In genomic region chr16:48526058-48526957, GRCh38 we compare ENCODE assay signal across 1 cellular context.
TF ChIP-seq lines count a peak whose summit lies in the region.

No MANE protein-coding gene starts in this region.

TF ChIP-seq in HepG2, 621 proteins besides CTCF, POLR2A, EP300 and RAD21 (continued from another document and continues in another):
- TF ChIP-seq MEF2D (CRISPR knock-in tag; IDR thresholded peaks at IDR 0.05) (peak; percentile 22; the same call in 1 of the 2 replicates), TFDP2 (CRISPR knock-in tag; IDR thresholded peaks at IDR 0.05) (0 out of 2 replicates have a peak, but pooled peaks have one; percentile 15), ZBTB7A (CRISPR knock-in tag; IDR thresholded peaks at IDR 0.05) (0 out of 2 replicates have a peak, but pooled peaks have one; percentile 39), ZBTB40 (IDR thresholded peaks at IDR 0.05) (no peak), ZBTB40 (CRISPR knock-in tag; IDR thresholded peaks at IDR 0.05) (peak; percentile 73), NFIB (CRISPR knock-in tag; IDR thresholded peaks at IDR 0.05; ENCODE audit: borderline replicate concordance) (no peak), KLF9 (CRISPR knock-in tag; IDR thresholded peaks at IDR 0.05; ENCODE audit: low read depth) (0 out of 2 replicates have a peak, but pooled peaks have one; percentile 3), ZNF691 (CRISPR knock-in tag; IDR thresholded peaks at IDR 0.05; ENCODE audit: borderline replicate concordance, low read depth) (peak; percentile 89; the same call in 1 of the 2 replicates), MAX (IDR thresholded peaks at IDR 0.05) (0 out of 2 replicates have a peak, but pooled peaks have one; percentile 24), PAXIP1 (CRISPR knock-in tag; conservative IDR thresholded peaks at IDR 0.05) (peak; percentile 93), ZBTB4 (CRISPR knock-in tag; IDR thresholded peaks at IDR 0.05; ENCODE audit: borderline replicate concordance) (no peak), ETV5 (CRISPR knock-in tag; IDR thresholded peaks at IDR 0.05; ENCODE audit: borderline replicate concordance) (peak; percentile 33; the same call in 1 of the 2 replicates), ZZZ3 (CRISPR knock-in tag; IDR thresholded peaks at IDR 0.05; ENCODE audit: borderline replicate concordance) (0 out of 2 replicates have a peak, but pooled peaks have one; percentile 69), CENPT (CRISPR knock-in tag; IDR thresholded peaks at IDR 0.05; ENCODE audit: low read depth) (no peak), ZNF460 (CRISPR knock-in tag; IDR thresholded peaks at IDR 0.05; ENCODE audit: borderline replicate concordance) (no peak), MYPOP (CRISPR knock-in tag; IDR thresholded peaks at IDR 0.05) (0 out of 2 replicates have a peak, but pooled peaks have one; percentile 40), ZNF121 (CRISPR knock-in tag; IDR thresholded peaks at IDR 0.05) (0 out of 2 replicates have a peak, but pooled peaks have one; percentile 46), SOX6 (IDR thresholded peaks at IDR 0.05) (no peak), SOX6 (CRISPR knock-in tag; IDR thresholded peaks at IDR 0.05) (peak; percentile 34), PRDM10 (CRISPR knock-in tag; IDR thresholded peaks at IDR 0.05; ENCODE audit: low read depth) (peak; percentile 20; the same call in 1 of the 2 replicates), ZNF574 (CRISPR knock-in tag; IDR thresholded peaks at IDR 0.05) (peak; percentile 30; the same call in 1 of the 2 replicates), ZSCAN9 (CRISPR knock-in tag; IDR thresholded peaks at IDR 0.05; ENCODE audit: borderline replicate concordance) (peak; percentile 19; the same call in 1 of the 2 replicates), ZNF354B (CRISPR knock-in tag; IDR thresholded peaks at IDR 0.05) (no peak)
